11 cellular contexts compared by ENCODE assay signal in the genomic region with DNA sequence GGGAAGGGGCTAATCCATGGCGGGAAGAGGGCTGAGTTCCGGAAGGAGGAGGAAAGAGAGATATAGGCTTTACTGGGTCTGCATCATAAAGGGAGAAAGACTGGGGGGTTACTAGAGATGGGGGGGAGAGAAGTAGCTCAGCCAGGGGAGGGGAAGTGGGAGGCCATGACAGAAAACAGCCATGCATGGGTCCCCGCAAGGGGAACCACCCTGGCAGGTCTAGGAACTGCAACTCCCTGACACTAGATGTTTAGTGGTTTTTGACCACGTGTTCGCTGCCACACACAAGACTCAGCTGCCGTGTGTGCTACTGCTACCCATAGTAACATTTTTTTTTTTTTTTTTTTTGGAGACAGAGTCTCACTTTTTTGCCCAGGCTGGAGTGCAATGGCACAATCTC.
"Had no signal": no experiment of that assay in that cellular context is flagged by ENCODE, and none has a peak within 500 bp of the region (broad histone marks: within the 10 kb centered on the region; RNA-seq: fewer than 3 reads in every experiment).

No MANE protein-coding gene starts in this region.

- H3K27ac Mint-ChIP-seq: activated CD8-positive, alpha-beta T cell treated with anti-CD3 and anti-CD28 coated beads, Interleukin-2, amount 10 ng/mL, durations not matched to agents 7 days and 5 days; activated naive CD4-positive, alpha-beta T cell treated with anti-CD3 and anti-CD28 coated beads for 36 hours; naive thymus-derived CD8-positive, alpha-beta T cell had no signal

- H3K36me3 Mint-ChIP-seq: naive thymus-derived CD8-positive, alpha-beta T cell had no signal

- H3K4me3 Mint-ChIP-seq: activated CD8-positive, alpha-beta T cell treated with anti-CD3 and anti-CD28 coated beads, Interleukin-2, amount 10 ng/mL, durations not matched to agents 7 days and 5 days; activated naive CD4-positive, alpha-beta T cell treated with anti-CD3 and anti-CD28 coated beads for 36 hours; naive thymus-derived CD8-positive, alpha-beta T cell had no signal

- DNase-seq: activated CD4-positive, alpha-beta T cell treated with anti-CD3 and anti-CD28 coated beads for 4 hours; activated CD8-positive, alpha-beta T cell treated with anti-CD3 and anti-CD28 coated beads, Interleukin-2, amount 10 ng/mL, durations not matched to agents 7 days and 5 days; activated naive CD4-positive, alpha-beta T cell treated with anti-CD3 and anti-CD28 coated beads for 36 hours; foreskin keratinocyte; mammary epithelial cell; naive thymus-derived CD8-positive, alpha-beta T cell; retina; stimulated activated CD4-positive, alpha-beta T cell treated with anti-CD3 and anti-CD28 coated beads, Interleukin-4, amount 100 ng/mL, for 1 hour; stimulated activated CD8-positive, alpha-beta memory T cell treated with anti-CD3 and anti-CD28 coated beads, Interleukin-4, amount 100 ng/mL, for 48 hours; stomach had no signal

- ATAC-seq: activated CD8-positive, alpha-beta T cell treated with anti-CD3 and anti-CD28 coated beads, Interleukin-2, amount 10 ng/mL, durations not matched to agents 7 days and 5 days; foreskin keratinocyte; left lobe of liver; naive thymus-derived CD8-positive, alpha-beta T cell had no signal
